In genomic region chr7:5436003-5436678, GRCh38 we compare ENCODE assay signal across 29 cellular contexts.
"Had no signal": no experiment of that assay in that cellular context is flagged by ENCODE, and none has a peak within 500 bp of the region (broad histone marks: within the 10 kb centered on the region; RNA-seq: fewer than 3 reads in every experiment).

No MANE protein-coding gene starts in this region.

- H3K4me3 ChIP-seq: adrenal gland, body of pancreas, cardiac muscle cell, coronary artery, dorsolateral prefrontal cortex, heart left ventricle, lower lobe of right lung, spleen, testis, transverse colon had no signal

- ATAC-seq: activated CD4-positive, alpha-beta T cell treated with anti-CD3 and anti-CD28 coated beads for 36 hours; body of pancreas; heart left ventricle; left colon; lower lobe of right lung; right cardiac atrium; stimulated activated naive CD8-positive, alpha-beta T cell treated with anti-CD3 and anti-CD28 coated beads, Interleukin-15, Interleukin-2, amounts not matched to agents 100 U/mL and 50 U/mL, for 24 hours had no signal

- H3K9me3 ChIP-seq: adrenal gland, body of pancreas, testis, transverse colon had no signal

- H3K4me3 Mint-ChIP-seq: activated CD4-positive, alpha-beta T cell treated with anti-CD3 and anti-CD28 coated beads for 36 hours; activated naive CD4-positive, alpha-beta T cell treated with anti-CD3 and anti-CD28 coated beads for 36 hours; activated naive CD8-positive, alpha-beta T cell treated with anti-CD3 and anti-CD28 coated beads for 36 hours; immature natural killer cell; nephron had no signal

- H3K9me3 Mint-ChIP-seq: nephron had no signal

- H3K27ac Mint-ChIP-seq: activated CD4-positive, alpha-beta T cell treated with anti-CD3 and anti-CD28 coated beads for 36 hours; activated naive CD4-positive, alpha-beta T cell treated with anti-CD3 and anti-CD28 coated beads for 36 hours; activated naive CD8-positive, alpha-beta T cell treated with anti-CD3 and anti-CD28 coated beads for 36 hours; immature natural killer cell had no signal

- H3K4me1 ChIP-seq: adrenal gland, body of pancreas, lower lobe of right lung, testis, transverse colon had no signal

- H3K27ac ChIP-seq: adrenal gland, body of pancreas, cardiac muscle cell, coronary artery, dorsolateral prefrontal cortex, heart left ventricle, lower lobe of right lung, spleen, testis, transverse colon had no signal

- H3K36me3 ChIP-seq: adrenal gland, cardiac muscle cell, lower lobe of right lung, transverse colon had no signal

- H3K4me1 Mint-ChIP-seq: activated CD4-positive, alpha-beta T cell treated with anti-CD3 and anti-CD28 coated beads for 36 hours; activated naive CD8-positive, alpha-beta T cell treated with anti-CD3 and anti-CD28 coated beads for 36 hours; immature natural killer cell had no signal

- H3K27me3 ChIP-seq: adrenal gland, body of pancreas, cardiac muscle cell, dorsolateral prefrontal cortex, heart left ventricle, testis, transverse colon had no signal

- DNase-seq: activated CD4-positive, alpha-beta T cell treated with anti-CD3 and anti-CD28 coated beads for 36 hours; activated CD4-positive, CD25-positive, alpha-beta regulatory T cell; activated CD8-positive, alpha-beta memory T cell treated with anti-CD3 and anti-CD28 coated beads for 24 hours; activated effector memory CD4-positive, alpha-beta T cell treated with anti-CD3 and anti-CD28 coated beads, Interleukin-2, amount 50 U/mL, for 16 hours; activated naive CD4-positive, alpha-beta T cell treated with anti-CD3 and anti-CD28 coated beads for 36 hours; activated naive CD8-positive, alpha-beta T cell treated with anti-CD3 and anti-CD28 coated beads for 36 hours; adrenal gland; aorta; body of pancreas; cerebellar nuclear complex; dorsolateral prefrontal cortex; effector memory CD4-positive, alpha-beta T cell; erythroblast; heart left ventricle; hypothalamus; immature natural killer cell; kidney; left colon; lower lobe of right lung; posterior cingulate gyrus; right cardiac atrium; spleen; stimulated activated naive CD8-positive, alpha-beta T cell treated with anti-CD3 and anti-CD28 coated beads, Interleukin-15, Interleukin-2, amounts not matched to agents 100 U/mL and 50 U/mL, for 24 hours; T-helper 2 cell; testis; transverse colon had no signal
